ENCODE assay signal across 26 cellular contexts in the genomic region with DNA sequence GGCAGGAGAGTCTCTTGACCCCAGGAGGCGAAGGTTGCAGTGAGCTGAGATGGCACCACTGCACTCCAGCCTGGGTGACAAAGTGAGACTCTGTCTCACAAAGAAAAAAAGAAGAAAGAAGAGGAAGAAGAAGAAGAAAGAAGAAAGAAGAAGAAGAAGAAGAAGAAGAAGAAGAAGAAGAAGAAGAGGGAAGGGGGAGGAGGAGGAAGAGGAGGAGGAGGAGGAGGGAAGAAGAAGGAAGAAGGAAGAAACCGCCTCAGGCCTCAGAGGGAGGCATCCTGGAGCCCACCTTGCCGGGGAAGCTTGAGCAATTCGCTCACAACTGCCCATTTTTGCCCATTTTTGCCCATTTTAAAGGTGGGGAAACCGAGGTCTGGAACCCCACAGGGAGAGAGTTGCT.
"Had no signal": no experiment of that assay in that cellular context is flagged by ENCODE, and none has a peak within 500 bp of the region (broad histone marks: within the 10 kb centered on the region; RNA-seq: fewer than 3 reads in every experiment).

No MANE protein-coding gene starts in this region.

- H3K36me3 ChIP-seq: brain microvascular endothelial cell, SJCRH30 had no signal

- H3K9me3 ChIP-seq: SK-N-SH had no signal

- H3K27me3 Mint-ChIP-seq: activated naive CD4-positive, alpha-beta T cell treated with anti-CD3 and anti-CD28 coated beads, Interleukin-2, amount 50 U/mL, for 24 hours; activated T-cell treated with anti-CD3 and anti-CD28 coated beads, Interleukin-2, amount 50 U/mL, for 24 hours had no signal

- H3K4me3 Mint-ChIP-seq: activated CD4-positive, alpha-beta T cell treated with anti-CD3 and anti-CD28 coated beads, Interleukin-2, amount 10 ng/mL, durations not matched to agents 24 days and 14 days; activated CD8-positive, alpha-beta T cell treated with anti-CD3 and anti-CD28 coated beads, Interleukin-2, amount 10 ng/mL, durations not matched to agents 7 days and 5 days; activated naive CD4-positive, alpha-beta T cell treated with anti-CD3 and anti-CD28 coated beads, Interleukin-2, amount 50 U/mL, for 24 hours; activated T-cell treated with anti-CD3 and anti-CD28 coated beads, Interleukin-2, amount 50 U/mL, for 24 hours; T-helper 1 cell treated with Interleukin-12 subunit alpha and Interleukin-12 subunit beta and Interleukin-4 antibody, amounts not matched to agents 30 μg/mL and 1 μg/mL, for 36 hours; T-helper 2 cell treated with Interferon-gamma antibody and Interleukin-4, amounts not matched to agents 5 μg/mL and 100 μg/mL, for 36 hours had no signal

- H3K4me1 ChIP-seq: SJCRH30 had no signal

- H3K27ac Mint-ChIP-seq: activated CD4-positive, alpha-beta T cell treated with anti-CD3 and anti-CD28 coated beads, Interleukin-2, amount 10 ng/mL, durations not matched to agents 24 days and 14 days; activated CD8-positive, alpha-beta T cell treated with anti-CD3 and anti-CD28 coated beads, Interleukin-2, amount 10 ng/mL, durations not matched to agents 7 days and 5 days; activated naive CD4-positive, alpha-beta T cell treated with anti-CD3 and anti-CD28 coated beads, Interleukin-2, amount 50 U/mL, for 24 hours; activated T-cell treated with anti-CD3 and anti-CD28 coated beads, Interleukin-2, amount 50 U/mL, for 24 hours; activated T-helper 2 cell treated with anti-CD3 and anti-CD28 coated beads, Interferon-gamma antibody, Interleukin-2, Interleukin-4, amounts not matched to agents 10 μg/mL and 5 μg/mL and 100 μg/mL, durations not matched to agents 14 hours and 24 hours and 36 hours; T-helper 1 cell treated with Interleukin-12 subunit alpha and Interleukin-12 subunit beta and Interleukin-4 antibody, amounts not matched to agents 30 μg/mL and 1 μg/mL, for 36 hours; T-helper 2 cell treated with Interferon-gamma antibody and Interleukin-4, amounts not matched to agents 5 μg/mL and 100 μg/mL, for 36 hours had no signal

- DNase-seq: activated CD4-positive, alpha-beta T cell treated with anti-CD3 and anti-CD28 coated beads, Interleukin-2, amount 10 ng/mL, durations not matched to agents 24 days and 14 days; activated CD4-positive, alpha-beta T cell treated with anti-CD3 and anti-CD28 coated beads, Interleukin-2, amount 50 U/mL, for 48 hours; activated CD8-positive, alpha-beta T cell treated with anti-CD3 and anti-CD28 coated beads, Interleukin-2, amount 10 ng/mL, durations not matched to agents 7 days and 5 days; activated gamma-delta T cell; activated naive CD4-positive, alpha-beta T cell treated with Interleukin-2 at 50 U/mL for 16 hours; activated T-cell treated with anti-CD3 and anti-CD28 coated beads, Interleukin-2, amount 50 U/mL, for 24 hours; amniotic stem cell; aorta; brain microvascular endothelial cell; central memory CD4-positive, alpha-beta T cell; Karpas-422; KBM-7; NCI-H1048; NCI-H1105 treated with DMSO at 0.1 percent for 48 hours; NCI-H1436; NCI-H1694 treated with DMSO at 0.1 percent for 48 hours; NCI-H2029; NCI-H345; NCI-H524 treated with DMSO at 0.1 percent for 48 hours; SHP77; SJCRH30; SK-N-SH had no signal

- H3K27me3 ChIP-seq: brain microvascular endothelial cell, SJCRH30 had no signal

- H3K9me3 Mint-ChIP-seq: activated naive CD4-positive, alpha-beta T cell treated with anti-CD3 and anti-CD28 coated beads, Interleukin-2, amount 50 U/mL, for 24 hours; activated T-cell treated with anti-CD3 and anti-CD28 coated beads, Interleukin-2, amount 50 U/mL, for 24 hours; T-helper 1 cell treated with Interleukin-12 subunit alpha and Interleukin-12 subunit beta and Interleukin-4 antibody, amounts not matched to agents 30 μg/mL and 1 μg/mL, for 36 hours; T-helper 2 cell treated with Interferon-gamma antibody and Interleukin-4, amounts not matched to agents 5 μg/mL and 100 μg/mL, for 36 hours had no signal

- H3K4me3 ChIP-seq: SJCRH30 had no signal

- H3K9ac ChIP-seq: SK-N-SH had no signal

- H3K27ac ChIP-seq: brain microvascular endothelial cell, SJCRH30 had no signal
